Comparison of ENCODE assay signal across 20 cellular contexts in the genomic region with DNA sequence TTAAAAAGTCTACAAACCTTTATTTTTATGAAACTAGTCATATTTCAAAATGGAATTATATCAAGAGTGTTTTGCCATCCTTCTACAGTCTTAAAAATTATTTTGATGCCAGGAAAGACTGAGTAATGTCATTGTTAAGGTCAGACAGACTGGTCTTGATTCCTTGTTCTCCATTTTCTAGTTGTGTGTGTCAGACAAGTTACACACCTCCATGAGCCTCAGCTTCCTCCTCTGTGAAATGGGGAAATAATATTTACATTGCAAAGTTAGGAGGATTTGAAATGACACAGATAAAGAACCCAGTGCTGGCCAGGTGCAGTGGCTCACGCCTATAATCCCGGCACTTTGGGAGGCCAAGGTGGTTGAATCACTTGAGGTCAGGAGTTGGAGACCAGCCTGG.
"Had no signal": no experiment of that assay in that cellular context is flagged by ENCODE, and none has a peak within 500 bp of the region (broad histone marks: within the 10 kb centered on the region; RNA-seq: fewer than 3 reads in every experiment).

No MANE protein-coding gene starts in this region.

- H3K27ac ChIP-seq: HL-60, RWPE1 had no signal

- H3K27me3 Mint-ChIP-seq: IgD-negative memory B cell had no signal

- H3K4me2 ChIP-seq: SK-N-SH had no signal

- ATAC-seq: Panc1, PC-3 had no signal

- H3K9me3 ChIP-seq: SK-N-SH had no signal

- H3K9me3 Mint-ChIP-seq: IgD-negative memory B cell had no signal

- H3K36me3 Mint-ChIP-seq: IgD-negative memory B cell had no signal

- H3K9ac ChIP-seq: SK-N-SH had no signal

- DNase-seq: KBM-7, NCI-H1105, NCI-H1417, NCI-H1436 treated with DMSO at 0.1 percent for 48 hours, NCI-H1694, NCI-H187 treated with DMSO at 0.1 percent for 48 hours, NCI-H2029 treated with DMSO at 0.1 percent for 48 hours, NCI-H226, NCI-H446, NCI-H510A, NCI-H524 treated with DMSO at 0.1 percent for 48 hours, NCI-H69, NCI-H774, PC-3, SHP77, SK-N-SH had no signal
